In the genomic region with DNA sequence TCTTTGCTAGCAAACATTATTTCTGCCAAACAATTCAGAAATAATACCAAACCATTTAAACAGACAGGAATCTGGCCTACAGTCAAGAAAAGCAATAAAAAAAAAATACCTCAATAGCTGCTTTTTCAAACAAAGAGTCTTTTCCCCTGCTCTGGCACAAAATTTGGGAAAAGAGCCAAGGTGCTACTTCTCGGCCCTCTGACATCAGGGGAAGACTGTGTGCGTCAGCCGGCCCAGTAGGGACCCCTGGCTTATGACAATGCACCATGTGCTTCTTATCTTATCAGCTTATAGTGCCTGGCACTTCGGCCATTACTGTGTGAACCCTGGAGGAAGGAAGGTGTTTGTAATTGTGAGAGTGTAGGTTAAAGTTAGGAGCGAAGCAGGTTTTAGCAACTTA, we compare ENCODE assay signal across 10 cellular contexts.
DNase-seq lines count a peak whose midpoint lies in the region; ATAC-seq and TF ChIP-seq lines count a peak whose summit lies in the region.
"Had no signal": no experiment of that assay in that cellular context is flagged by ENCODE, and none has a peak within 500 bp of the region (broad histone marks: within the 10 kb centered on the region; RNA-seq: fewer than 3 reads in every experiment).

No MANE protein-coding gene starts in this region.

- intact Hi-C loops in ovary (cut with DNase I): no loop called here

- H3K4me3 ChIP-seq in RWPE2 (ENCODE audit: severe bottlenecking) (no peak overlapping the region), ovary (no peak overlapping the region)

- no peak for TF ChIP-seq EP300 in ovary (IDR thresholded peaks at IDR 0.05)

- DNase-seq in Ammon's horn (ENCODE audit: low spot score) (peak; percentile 24), RWPE2 (ENCODE audit: low spot score) (no peak), glomerular endothelial cell (ENCODE audit: extremely low read depth, low read depth, low spot score) (peak; percentile 92), ovary (peak; percentile 26 to 67 (median 35)), NCI-H187 (lab: John Stamatoyannopoulos, UW) (no peak), GM19238 (ENCODE audit: insufficient read length, low spot score) (no peak)
- DNase-seq: NCI-H2081 treated with DMSO at 0.1 percent for 48 hours, T-helper 17 cell had no signal

- TF ChIP-seq POLR2A in ovary (IDR thresholded peaks at IDR 0.05): no peak
- TF ChIP-seq POLR2A in GM18505 (IDR thresholded peaks at IDR 0.05; ENCODE audit: borderline replicate concordance, extremely low read depth, insufficient read depth, insufficient read length): no peak

- WGBS in ovary, 3 donors: 14 to 24% (median 20%) methylated on average over 5 of the region's 5 CpGs

- H3K4me1 ChIP-seq in RWPE2 (ENCODE audit: insufficient read depth, poor library complexity, severe bottlenecking): peaks cover 21% of the 10 kb centered on the region
- peaks cover 2% of the 10 kb centered on the region for H3K4me1 ChIP-seq in ovary (ENCODE audit: insufficient read depth)

- H3K36me3 ChIP-seq in RWPE2 (ENCODE audit: low read depth): no peaks in the 10 kb centered on the region
- no peaks in the 10 kb centered on the region for H3K36me3 ChIP-seq in ovary

- ATAC-seq in RWPE2 (ENCODE audit: low read depth) (no peak), GM18505 (IDR thresholded peaks at IDR 0.05; ENCODE audit: unreplicated experiment) (no peak), GM21529 (IDR thresholded peaks at IDR 0.05; ENCODE audit: unreplicated experiment) (no peak)
- ATAC-seq: T-helper 17 cell had no signal

- H3K27me3 ChIP-seq in RWPE2 (ENCODE audit: insufficient read depth, poor library complexity, severe bottlenecking) (no peaks in the 10 kb centered on the region), ovary (no peaks in the 10 kb centered on the region)

- no peak for TF ChIP-seq CTCF in RWPE2 (IDR thresholded peaks at IDR 0.05; ENCODE audit: poor library complexity, severe bottlenecking)
- no peak for TF ChIP-seq CTCF in ovary (IDR thresholded peaks at IDR 0.05)

- H3K9me3 ChIP-seq in RWPE2 (ENCODE audit: severe bottlenecking) (no peaks in the 10 kb centered on the region), ovary (no peaks in the 10 kb centered on the region)

- H3K27ac ChIP-seq in RWPE2 (ENCODE audit: poor library complexity, severe bottlenecking): peak overlapping the region; percentile 70
- no peak overlapping the region for H3K27ac ChIP-seq in ovary

Comparison
In these comparisons a context has a peak if more than half of its experiments do, and no peak if none do; other contexts are left out.
1. DNase-seq: peak in Ammon's horn (single experiment), glomerular endothelial cell (single experiment) and ovary (5 of 5); none in RWPE2 (single experiment), NCI-H187 (0 of 2) and GM19238 (single experiment).